ENCODE assay signal across 7 cellular contexts in the genomic region with DNA sequence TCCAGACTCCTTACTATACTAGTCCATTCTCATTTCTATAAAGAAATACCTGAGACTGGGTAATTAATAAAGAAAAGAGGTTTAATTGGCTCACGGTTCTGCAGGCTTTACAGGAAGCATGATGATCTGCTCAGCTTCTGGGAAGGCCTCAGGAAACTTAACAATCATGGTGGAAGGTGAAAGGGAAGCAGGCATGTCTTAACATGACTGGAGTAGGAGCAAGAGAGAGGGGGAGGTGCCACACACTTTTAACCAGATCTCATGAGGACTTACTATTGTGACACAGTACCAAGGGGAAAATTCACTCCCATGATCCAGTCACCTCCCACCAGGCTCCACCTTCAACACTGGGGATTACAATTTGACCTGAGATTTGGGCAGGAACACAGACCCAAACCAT.
DNase-seq lines count a peak whose midpoint lies in the region; TF ChIP-seq lines count a peak whose summit lies in the region.
"Not testable (repeated sequence)": the region's sequence is repeated elsewhere in the genome, so short reads cannot be mapped to it uniquely, and the experiment has no call there.

No MANE protein-coding gene starts in this region.

- not testable (repeated sequence) for H2BK120ac ChIP-seq in neuronal stem cell (ENCODE audit: low read depth, low read length)

- TF ChIP-seq POLR2A in esophagus muscularis mucosa (IDR thresholded peaks at IDR 0.05; ENCODE audit: low read depth) = not testable (repeated sequence)

- H3K18ac ChIP-seq in neuronal stem cell (ENCODE audit: low read length) = not testable (repeated sequence)

- H3K36me3 ChIP-seq in mammary epithelial cell (ENCODE audit: insufficient read depth, low read length); esophagus muscularis mucosa; neuronal stem cell (replicated peaks in 1 of 2; ENCODE audit: control insufficient read depth in 2 of 2, insufficient read depth in 2 of 2, low read length in 2 of 2): not testable (repeated sequence)

- H3K27ac ChIP-seq in mammary epithelial cell (ENCODE audit: insufficient read depth, low read depth, low read length); esophagus muscularis mucosa (replicated peaks in 1 of 4); neuronal stem cell (replicated peaks; ENCODE audit: low read length): not testable (repeated sequence)

- not testable (repeated sequence) for TF ChIP-seq CTCF in HFF-Myc (IDR thresholded peaks at IDR 0.05; ENCODE audit: low read depth, low read length, missing control alignments); mammary epithelial cell (conservative IDR thresholded peaks at IDR 0.05 in 1 of 2, IDR thresholded peaks at IDR 0.05 in 1 of 2; ENCODE audit: extremely low read depth in 1 of 2, insufficient read depth in 1 of 2, low read depth in 1 of 2, low read length in 2 of 2); esophagus muscularis mucosa (IDR thresholded peaks at IDR 0.05); fibroblast of the aortic adventitia (IDR thresholded peaks at IDR 0.05; ENCODE audit: insufficient read depth, low read length)

- not testable (repeated sequence) for H3K27me3 ChIP-seq in mammary epithelial cell (ENCODE audit: insufficient read depth, low read length); esophagus muscularis mucosa; neuronal stem cell (ENCODE audit: control insufficient read depth in 3 of 3, insufficient read depth in 3 of 3, low read depth in 1 of 3, low read length in 3 of 3)

- TF ChIP-seq EP300 in esophagus muscularis mucosa (IDR thresholded peaks at IDR 0.05) = not testable (repeated sequence)

- not testable (repeated sequence) for H3K9me3 ChIP-seq in mammary epithelial cell (replicated peaks; ENCODE audit: insufficient read depth, low read length); esophagus muscularis mucosa; neuronal stem cell (replicated peaks in 1 of 2; ENCODE audit: control insufficient read depth in 2 of 2, insufficient read depth in 1 of 2, low read depth in 1 of 2, low read length in 2 of 2)

- not testable (repeated sequence) for H2BK12ac ChIP-seq in neuronal stem cell (ENCODE audit: low read length)

- H3K79me2 ChIP-seq in mammary epithelial cell (ENCODE audit: insufficient read depth, low read length) = not testable (repeated sequence)

- H3K4me3 ChIP-seq in HFF-Myc (replicated peaks; ENCODE audit: low read depth, low read length); mammary epithelial cell (replicated peaks in 1 of 3; ENCODE audit: insufficient read depth in 1 of 3, low read depth in 2 of 3, low read length in 3 of 3); esophagus muscularis mucosa; fibroblast of the aortic adventitia (ENCODE audit: low read depth, low read length): not testable (repeated sequence)
- peak overlapping the region in 1 of 2 donors; percentile 33 for H3K4me3 ChIP-seq in neuronal stem cell (ENCODE audit: low read length in 2 of 2)

- not testable (repeated sequence) for H3K4me1 ChIP-seq in mammary epithelial cell (ENCODE audit: insufficient read depth, low read length); esophagus muscularis mucosa; neuronal stem cell (ENCODE audit: control insufficient read depth in 2 of 2, insufficient read depth in 1 of 2, low read depth in 1 of 2, low read length in 2 of 2)

- not testable (repeated sequence) for H3K23ac ChIP-seq in neuronal stem cell (ENCODE audit: low read depth, low read length, poor library complexity)

- H2BK5ac ChIP-seq in neuronal stem cell (ENCODE audit: low read length) = not testable (repeated sequence)

- H2AFZ ChIP-seq in mammary epithelial cell (ENCODE audit: low read depth, low read length) (peak overlapping the region; percentile 72), neuronal stem cell (ENCODE audit: low read length) (peak overlapping the region; percentile 39)

- not testable (repeated sequence) for H3K9ac ChIP-seq in mammary epithelial cell (ENCODE audit: insufficient read depth, low read length); neuronal stem cell (ENCODE audit: low read depth, low read length, poor library complexity)

- H4K8ac ChIP-seq in neuronal stem cell (ENCODE audit: low read depth, low read length) = not testable (repeated sequence)

- intact Hi-C loops in mammary epithelial cell (cut with micrococcal nuclease); esophagus muscularis mucosa (cut with DNase I): not testable (repeated sequence)

- H4K91ac ChIP-seq in neuronal stem cell (ENCODE audit: low read depth, low read length, poor library complexity) = not testable (repeated sequence)

- not testable (repeated sequence) for H4K20me1 ChIP-seq in mammary epithelial cell (ENCODE audit: insufficient read depth, low read length)

- DNase-seq in HFF-Myc (ENCODE audit: extremely low read depth, low read depth) = peak; percentile 3
- peak; percentile 5 for DNase-seq in LHCN-M2 (ENCODE audit: low read depth)
- peak; percentile 33 for DNase-seq in NCI-H69 (lab: John Stamatoyannopoulos, UW)
- peak; percentile 24 for DNase-seq in mammary epithelial cell
- peak; percentile 45 for DNase-seq in esophagus muscularis mucosa (ENCODE audit: extremely low spot score)
- peak; percentile 2 for DNase-seq in fibroblast of the aortic adventitia (ENCODE audit: low read depth)
- DNase-seq in neuronal stem cell (ENCODE audit: low spot score) = not testable (repeated sequence)

- not testable (repeated sequence) for BruUV-seq in mammary epithelial cell (replicated peaks; lab: Mats Ljungman, UMichigan)

- H3K14ac ChIP-seq in neuronal stem cell (ENCODE audit: low read length) = not testable (repeated sequence)

- H3K79me1 ChIP-seq in neuronal stem cell (ENCODE audit: low read depth, low read length) = not testable (repeated sequence)

- not testable (repeated sequence) for H3K4ac ChIP-seq in neuronal stem cell (ENCODE audit: low read length)

- dilution Hi-C loops in mammary epithelial cell (cut with HindIII; ENCODE audit: low sequenced_read_pairs) = not testable (repeated sequence)

- in situ Hi-C loops in mammary epithelial cell (cut with MboI; ENCODE audit: low sequenced_read_pairs in 2 of 2) = not testable (repeated sequence)

- H2BK15ac ChIP-seq in neuronal stem cell (ENCODE audit: low read length) = not testable (repeated sequence)

- WGBS in mammary epithelial cell (ENCODE audit: low coverage, missing lambda C conversion rate) = 71% methylated on average over 1 of the region's 1 CpG
- WGBS in esophagus muscularis mucosa = 80% methylated on average over 1 of the region's 1 CpG
- WGBS in neuronal stem cell (ENCODE audit: extremely low coverage in 2 of 2, insufficient read length in 2 of 2, insufficient replicate concordance in 1 of 2), 2 donors = no CpG with 5 or more reads among the region's 1 CpG

- CTCF ChIA-PET in mammary epithelial cell (lab: Charles Lee; ENCODE audit: low non-redundant PET) = not testable (repeated sequence)

- H3K4me2 ChIP-seq in mammary epithelial cell (ENCODE audit: insufficient read depth, low read depth, low read length); neuronal stem cell (ENCODE audit: insufficient read depth, low read length, poor library complexity, severe bottlenecking): not testable (repeated sequence)

- H2AK5ac ChIP-seq in neuronal stem cell (ENCODE audit: low read depth, low read length) = not testable (repeated sequence)
